In genomic region chr6:14638932-14639875, GRCh38 we compare ENCODE assay signal across 1 cellular context.
TF ChIP-seq lines count a peak whose summit lies in the region.

No MANE protein-coding gene starts in this region.

TF ChIP-seq in A549, 52 proteins besides CTCF, POLR2A, EP300 and RAD21 (continued from another document):
- TF ChIP-seq REST (IDR thresholded peaks at IDR 0.05) = no peak
- TF ChIP-seq FOXS1 (CRISPR knock-in tag; IDR thresholded peaks at IDR 0.05) = no peak
- no peak for TF ChIP-seq CBX2 (IDR thresholded peaks at IDR 0.05; ENCODE audit: borderline replicate concordance, low read depth)
- TF ChIP-seq MAFK (IDR thresholded peaks at IDR 0.05; ENCODE audit: partially characterized antibody) = no peak
- no peak for TF ChIP-seq BCL3 (IDR thresholded peaks at IDR 0.05)
- no peak for TF ChIP-seq HOXA7 (CRISPR knock-in tag; IDR thresholded peaks at IDR 0.05)
- no peak for TF ChIP-seq HDAC2 (IDR thresholded peaks at IDR 0.05)
- no peak for TF ChIP-seq ZSCAN20 (CRISPR knock-in tag; IDR thresholded peaks at IDR 0.05)
- no peak for TF ChIP-seq PHF8 (IDR thresholded peaks at IDR 0.05; ENCODE audit: borderline replicate concordance, low read depth)
